1 cellular context compared by ENCODE assay signal in the genomic region with DNA sequence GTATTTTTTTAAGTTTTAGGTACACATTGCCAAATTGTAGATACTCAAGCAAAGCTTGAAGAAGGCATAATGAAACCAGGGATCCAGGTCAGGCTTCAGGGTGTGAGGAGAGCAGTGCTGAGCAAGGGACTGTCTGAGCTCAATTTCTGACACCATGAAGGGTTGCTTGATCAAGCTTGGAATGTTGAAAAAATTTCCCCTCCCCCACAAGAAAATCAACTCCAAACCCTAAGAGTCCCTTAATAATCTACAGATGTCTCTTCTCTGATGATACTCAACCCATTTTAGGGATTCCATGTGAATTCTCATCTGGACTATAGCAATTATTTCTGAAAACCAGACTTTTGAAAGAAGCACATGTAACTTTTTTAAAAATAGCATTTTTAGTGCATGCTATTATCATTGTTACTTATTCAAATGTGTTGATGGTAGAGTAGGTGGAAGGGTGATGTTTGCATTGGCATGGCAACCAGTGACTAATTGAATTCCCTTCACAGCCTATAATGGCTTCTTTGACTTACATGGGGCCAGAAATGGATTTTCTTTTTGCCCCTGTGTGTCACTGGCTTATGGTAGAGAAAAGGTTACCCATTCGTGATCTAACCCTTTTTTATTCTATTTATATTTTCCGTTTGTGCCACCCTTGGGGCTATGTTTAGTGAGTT.
A peak's percentile ranks its signal among the peaks of the same experiment; 100 is the strongest.
TF ChIP-seq lines count a peak whose summit lies in the region.

No MANE protein-coding gene starts in this region.

TF ChIP-seq in H1, 55 proteins besides CTCF, POLR2A, EP300 and RAD21 (continued from another document):
- TF ChIP-seq TEAD4 (IDR thresholded peaks at IDR 0.05; ENCODE audit: low read depth, low read length) (peak; percentile 14; the same call in 1 of the 2 replicates), KDM1A (IDR thresholded peaks at IDR 0.05; ENCODE audit: borderline replicate concordance, low read length) (no peak)
TF ChIP-seq in H1: peak in this region for 1.
